In genomic region chr1:34929497-34929852, GRCh38 we compare ENCODE assay signal across 8 cellular contexts. TPM values are rescaled to one million over a fixed set of nuclear protein-coding genes. Genes with fewer than 3 reads are reported as not detected.
A peak's percentile ranks its signal among the peaks of the same experiment; 100 is the strongest.
DNase-seq lines count a peak whose midpoint lies in the region; ATAC-seq and TF ChIP-seq lines count a peak whose summit lies in the region.

Gene DLGAP3 (minus strand): TSS chr1:34929650. CDS start chr1:34905383, 24,267 bp downstream.

- peak within 1 kb of the TSS; percentile 64 for H3K4me3 Mint-ChIP-seq in activated CD4-positive, alpha-beta memory T cell treated with anti-CD3 and anti-CD28 coated beads, Interleukin-2, amount 10 ng/mL, durations not matched to agents 7 days and 5 days

- peaks cover 4 to 8% (median 8%) of the 10 kb centered on the region in 4 donors for H3K4me1 ChIP-seq in transverse colon

- no peak within 1 kb of the TSS for H3K27ac Mint-ChIP-seq in activated CD4-positive, alpha-beta memory T cell treated with anti-CD3 and anti-CD28 coated beads, Interleukin-2, amount 10 ng/mL, durations not matched to agents 7 days and 5 days

- H3K36me3 Mint-ChIP-seq in activated CD4-positive, alpha-beta memory T cell treated with anti-CD3 and anti-CD28 coated beads, Interleukin-2, amount 10 ng/mL, durations not matched to agents 7 days and 5 days (ENCODE audit: low read depth), result peaks cover 5% of the 10 kb centered on the region

- POLR2A ChIA-PET in AG04449 (lab: Yijun Ruan, JAX), result no interaction called here
- POLR2A ChIA-PET in activated CD4-positive, alpha-beta memory T cell treated with anti-CD3 and anti-CD28 coated beads, Interleukin-2, amount 10 ng/mL, durations not matched to agents 7 days and 5 days (lab: Charles Lee), result interaction anchor here (1.3 kb wide), 1 partner anchor 56 kb away, joined by 3 read pairs; the partner anchor contains the start of gene TMEM35B

- H3K9me3 Mint-ChIP-seq in activated CD4-positive, alpha-beta memory T cell treated with anti-CD3 and anti-CD28 coated beads, Interleukin-2, amount 10 ng/mL, durations not matched to agents 7 days and 5 days, result no peaks in the 10 kb centered on the region

- no peak for TF ChIP-seq CTCF in AG04449 (IDR thresholded peaks at IDR 0.05; ENCODE audit: insufficient read depth, low read length, missing control alignments)
- TF ChIP-seq CTCF in kidney epithelial cell (IDR thresholded peaks at IDR 0.05; ENCODE audit: insufficient read depth, low read length, poor library complexity, severe bottlenecking), result no peak
- no peak for TF ChIP-seq CTCF in transverse colon (IDR thresholded peaks at IDR 0.05)

- no peak within 1 kb of the TSS for H3K27ac ChIP-seq in transverse colon

- ATAC-seq in HG02642 (IDR thresholded peaks at IDR 0.05; ENCODE audit: poor library complexity, unreplicated experiment) (peak; percentile 31), GM19328 (IDR thresholded peaks at IDR 0.05; ENCODE audit: unreplicated experiment) (no peak)

- peaks cover 45% of the 10 kb centered on the region for H3K27me3 ChIP-seq in kidney epithelial cell (ENCODE audit: control insufficient read depth, insufficient read depth, low read length)
- peaks cover 74% of the 10 kb centered on the region for H3K27me3 ChIP-seq in transverse colon

- intact Hi-C loops in transverse colon (cut with DNase I; ENCODE audit: low total_unique reads), result no loop called here

- WGBS in transverse colon (ENCODE audit: low coverage in 1 of 2), 2 donors, result 0% methylated on average over 8 of the region's 50 CpGs; no CpG with 5 or more reads in 1 of the 2 donors

- no peak for TF ChIP-seq EP300 in transverse colon (IDR thresholded peaks at IDR 0.05; ENCODE audit: low read depth)

- peaks cover 61% of the 10 kb centered on the region for H3K27me3 Mint-ChIP-seq in activated CD4-positive, alpha-beta memory T cell treated with anti-CD3 and anti-CD28 coated beads, Interleukin-2, amount 10 ng/mL, durations not matched to agents 7 days and 5 days

- CTCF ChIA-PET in AG04449 (lab: Yijun Ruan, JAX), result no interaction called here
- CTCF ChIA-PET in activated CD4-positive, alpha-beta memory T cell treated with anti-CD3 and anti-CD28 coated beads, Interleukin-2, amount 10 ng/mL, durations not matched to agents 7 days and 5 days (lab: Charles Lee), result no interaction called here

- TF ChIP-seq POLR2A in transverse colon (IDR thresholded peaks at IDR 0.05), result no peak

- peak within 1 kb of the TSS; percentile 2 for H3K4me3 ChIP-seq in AG04449 (ENCODE audit: low read depth, low read length)
- H3K4me3 ChIP-seq in kidney epithelial cell (ENCODE audit: low read depth, low read length), result peak within 1 kb of the TSS; percentile 0
- H3K4me3 ChIP-seq in transverse colon, result peak within 1 kb of the TSS; percentile 8 to 51 (median 32)

- H3K9me3 ChIP-seq in transverse colon, result no peaks in the 10 kb centered on the region

- in situ Hi-C loops in transverse colon (cut with MboI; ENCODE audit: low pct_ligation_motif_present in 1 of 4, low pct_unique_long_range_greater_than_20kb in 1 of 4, low sequenced_read_pairs in 3 of 4), result no loop called here

- no peak for DNase-seq in AG04449 (ENCODE audit: low read depth, low spot score)
- DNase-seq in activated CD4-positive, alpha-beta memory T cell treated with anti-CD3 and anti-CD28 coated beads, Interleukin-2, amount 10 ng/mL, durations not matched to agents 7 days and 5 days, result no peak
- DNase-seq in kidney epithelial cell (ENCODE audit: low read depth), result no peak
- DNase-seq in transverse colon, result no peak
- no peak for DNase-seq in activated gamma-delta T cell treated with Interleukin-2 at 50 U/mL for 16 hours
- no peak for DNase-seq in NCI-H446 treated with DMSO at 0.1 percent for 48 hours (lab: John Stamatoyannopoulos, UW)

- H3K36me3 ChIP-seq in kidney epithelial cell (ENCODE audit: control insufficient read depth, insufficient read depth, low read length), result no peaks in the 10 kb centered on the region
- no peaks in the 10 kb centered on the region for H3K36me3 ChIP-seq in transverse colon

- H3K4me1 Mint-ChIP-seq in activated CD4-positive, alpha-beta memory T cell treated with anti-CD3 and anti-CD28 coated beads, Interleukin-2, amount 10 ng/mL, durations not matched to agents 7 days and 5 days, result peaks cover 5% of the 10 kb centered on the region

RNA-seq across cellular contexts. Expression of gene DLGAP3, which starts in this region (rescaled TPM):
- under 1 TPM; 0.55 to 0.88 TPM for total RNA-seq in activated CD4-positive, alpha-beta memory T cell treated with anti-CD3 and anti-CD28 coated beads, Interleukin-2, amount 10 ng/mL, durations not matched to agents 7 days and 5 days
- total RNA-seq in kidney epithelial cell (0.75 and 0.82 TPM in 2 replicates), transverse colon (1 to 10 TPM in 2 of 4 donors, under 1 TPM in 2; 0.14 to 1.4 (median 0.64) TPM)
